11 cellular contexts compared by ENCODE assay signal in the genomic region with DNA sequence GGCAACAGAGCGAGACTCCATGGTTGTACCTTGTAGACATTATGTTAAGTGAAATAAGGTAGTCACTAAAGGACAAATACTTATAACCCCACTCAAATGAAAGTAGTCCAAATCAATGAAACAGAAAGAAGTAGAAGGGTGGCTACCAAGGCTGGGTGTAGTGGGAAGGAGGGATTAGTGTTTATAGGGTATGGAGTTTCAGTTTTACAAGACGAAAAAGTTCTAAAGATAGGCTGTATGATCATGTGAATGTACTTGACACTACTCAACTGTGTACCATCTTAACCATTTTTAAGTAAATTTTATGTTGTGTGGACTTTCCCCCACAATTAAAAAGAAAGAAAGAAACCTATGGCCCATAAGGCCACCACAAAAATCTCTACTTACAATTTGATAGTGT. TPM values are rescaled to one million over a fixed set of nuclear protein-coding genes. Genes with fewer than 3 reads are reported as not detected.
DNase-seq lines count a peak whose midpoint lies in the region; ATAC-seq and TF ChIP-seq lines count a peak whose summit lies in the region.
"Had no signal": no experiment of that assay in that cellular context is flagged by ENCODE, and none has a peak within 500 bp of the region (broad histone marks: within the 10 kb centered on the region; RNA-seq: fewer than 3 reads in every experiment).

No MANE protein-coding gene starts in this region.

- DNase-seq in GM06990 (ENCODE audit: extremely low read depth, insufficient read length) (peak; percentile 33), HuH-7.5 (ENCODE audit: low spot score) (no peak), COLO668 (lab: John Stamatoyannopoulos, UW; ENCODE audit: unreplicated experiment) (no peak), A172 (ENCODE audit: low spot score) (no peak), NCI-H2081 (lab: John Stamatoyannopoulos, UW) (no peak)
- DNase-seq: activated CD4-positive, alpha-beta T cell treated with anti-CD3 and anti-CD28 coated beads, Interleukin-2, amount 50 U/mL, for 4 hours; NCI-H1048; NCI-H526 treated with DMSO at 0.1 percent for 48 hours had no signal

- H3K4me3 ChIP-seq in GM06990 (replicated peaks; ENCODE audit: low read depth, low read length): no peak overlapping the region

- ATAC-seq in GM19372 (IDR thresholded peaks at IDR 0.05; ENCODE audit: low read depth, unreplicated experiment) (peak; percentile 73), HG02642 (IDR thresholded peaks at IDR 0.05; ENCODE audit: poor library complexity, unreplicated experiment) (peak; percentile 89), HG03280 (IDR thresholded peaks at IDR 0.05; ENCODE audit: unreplicated experiment) (peak; percentile 72)

- H3K27me3 ChIP-seq in GM06990 (replicated peaks; ENCODE audit: control insufficient read depth, insufficient read depth, low read length): no peaks in the 10 kb centered on the region

- TF ChIP-seq CTCF in GM06990 (IDR thresholded peaks at IDR 0.05; ENCODE audit: insufficient read depth, low read length, poor library complexity, severe bottlenecking): no peak

- no peaks in the 10 kb centered on the region for H3K36me3 ChIP-seq in GM06990 (ENCODE audit: control insufficient read depth, insufficient read depth, low read length)

RNA-seq across cellular contexts. Expression of gene ALDH7A1, which starts 32.2 kb away (rescaled TPM):
- 23.3 and 42.4 TPM in 2 replicates for total RNA-seq in A172 (2014; rRNA removed; shearing (Covaris generic))

RNA-seq across cellular contexts. Expression of gene PHAX, which starts 37.9 kb away (rescaled TPM):
- total RNA-seq in A172 (2014; rRNA removed; shearing (Covaris generic)): 137 and 138 TPM in 2 replicates
